8 cellular contexts compared by ENCODE assay signal in the genomic region with DNA sequence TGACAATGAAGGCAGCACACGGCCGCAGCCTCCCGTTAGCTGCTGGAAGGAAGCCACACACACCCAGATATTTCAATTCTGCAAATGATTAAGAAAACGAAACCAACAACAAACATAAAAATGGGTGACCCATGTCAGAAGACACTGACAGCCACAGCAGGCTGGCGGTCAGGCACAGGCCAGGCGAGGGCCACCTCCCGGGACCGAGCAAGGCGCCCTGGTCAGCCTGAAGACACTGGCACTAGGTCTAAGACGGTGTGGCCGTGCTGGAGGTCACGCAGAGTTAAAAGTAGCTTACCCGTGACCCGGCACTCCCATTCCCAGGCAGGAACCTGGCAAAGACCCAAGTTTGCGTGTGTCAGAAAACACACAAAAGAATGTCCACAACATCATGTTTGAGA.
DNase-seq lines count a peak whose midpoint lies in the region; ATAC-seq and TF ChIP-seq lines count a peak whose summit lies in the region.

No MANE protein-coding gene starts in this region.

- H3K9me3 ChIP-seq in gastroesophageal sphincter, result no peaks in the 10 kb centered on the region

- no peak for DNase-seq in activated B cell treated with CpG ODN at 0.5 μM for 24 hours
- DNase-seq in skeletal muscle cell (ENCODE audit: low read depth), result no peak
- no peak for DNase-seq in SW 1271 (lab: John Stamatoyannopoulos, UW)
- no peak for DNase-seq in NCI-H187 (lab: John Stamatoyannopoulos, UW)
- DNase-seq in GM10248 (ENCODE audit: extremely low spot score), result no peak

- POLR2A ChIA-PET in activated B cell treated with CpG ODN at 0.5 μM for 24 hours (lab: Charles Lee), result interaction anchor here (1.2 kb wide), 1 partner anchor 82 kb away, joined by 3 read pairs; the partner anchor contains the start of gene HDAC4
- POLR2A ChIA-PET in GM10248 (lab: Yijun Ruan, JAX), result no interaction called here

- H3K27ac ChIP-seq in gastroesophageal sphincter, result peak overlapping the region; percentile 80 to 83 (median 80)

- ATAC-seq in GM21423 (IDR thresholded peaks at IDR 0.05; ENCODE audit: unreplicated experiment) (peak; percentile 59), activated B cell treated with CpG ODN at 0.5 μM for 24 hours (ENCODE audit: low read depth) (no peak), gastroesophageal sphincter (peak; percentile 22), GM19351 (IDR thresholded peaks at IDR 0.05; ENCODE audit: unreplicated experiment) (no peak)

- no peaks in the 10 kb centered on the region for H3K27me3 Mint-ChIP-seq in activated B cell treated with CpG ODN at 0.5 μM for 24 hours

- TF ChIP-seq POLR2A in gastroesophageal sphincter (IDR thresholded peaks at IDR 0.05), result no peak

- intact Hi-C loops in activated B cell treated with CpG ODN at 0.5 μM for 24 hours (cut with micrococcal nuclease), result no loop called here

- peaks cover 2 to 77% (median 23%) of the 10 kb centered on the region in 3 donors for H3K4me1 ChIP-seq in gastroesophageal sphincter

- no peak for TF ChIP-seq EP300 in gastroesophageal sphincter (IDR thresholded peaks at IDR 0.05)

- H3K36me3 Mint-ChIP-seq in activated B cell treated with CpG ODN at 0.5 μM for 24 hours (ENCODE audit: low read depth), result peaks cover 15% of the 10 kb centered on the region

- peak overlapping the region; percentile 72 for H3K4me3 Mint-ChIP-seq in activated B cell treated with CpG ODN at 0.5 μM for 24 hours

- H3K4me3 ChIP-seq in gastroesophageal sphincter, result peak overlapping the region; percentile 33 to 36
- H3K4me3 ChIP-seq in skeletal muscle cell (ENCODE audit: low read depth, low read length), result peak overlapping the region; percentile 17

- TF ChIP-seq CTCF in activated B cell treated with CpG ODN at 0.5 μM for 24 hours (IDR thresholded peaks at IDR 0.05), result no peak
- TF ChIP-seq CTCF in gastroesophageal sphincter (IDR thresholded peaks at IDR 0.05), result no peak
- TF ChIP-seq CTCF in GM10248 (IDR thresholded peaks at IDR 0.05; ENCODE audit: control extremely low read depth, extremely low read depth, low read depth, missing control alignments), result no peak

- no peaks in the 10 kb centered on the region for H3K36me3 ChIP-seq in gastroesophageal sphincter

- H3K9me3 Mint-ChIP-seq in activated B cell treated with CpG ODN at 0.5 μM for 24 hours, result peaks cover 3% of the 10 kb centered on the region

- H3K27me3 ChIP-seq in gastroesophageal sphincter, result no peaks in the 10 kb centered on the region

- no peak overlapping the region for H3K27ac Mint-ChIP-seq in activated B cell treated with CpG ODN at 0.5 μM for 24 hours

- WGBS in gastroesophageal sphincter (ENCODE audit: low coverage in 1 of 2), 2 donors, result 7 to 18% methylated on average over 5 to 15 of the region's 15 CpGs

- H3K4me1 Mint-ChIP-seq in activated B cell treated with CpG ODN at 0.5 μM for 24 hours, result peaks cover 41% of the 10 kb centered on the region

- CTCF ChIA-PET in activated B cell treated with CpG ODN at 0.5 μM for 24 hours (lab: Charles Lee), result no interaction called here
- CTCF ChIA-PET in GM10248 (lab: Yijun Ruan, JAX), result no interaction called here

Comparison
In these comparisons a context has a peak if more than half of its experiments do, and no peak if none do; other contexts are left out.
1. ATAC-seq: peak in GM21423 (single experiment) and gastroesophageal sphincter (single experiment); none in activated B cell treated with CpG ODN at 0.5 μM for 24 hours (single experiment) and GM19351 (single experiment).